1 cellular context compared by ENCODE assay signal in the genomic region with DNA sequence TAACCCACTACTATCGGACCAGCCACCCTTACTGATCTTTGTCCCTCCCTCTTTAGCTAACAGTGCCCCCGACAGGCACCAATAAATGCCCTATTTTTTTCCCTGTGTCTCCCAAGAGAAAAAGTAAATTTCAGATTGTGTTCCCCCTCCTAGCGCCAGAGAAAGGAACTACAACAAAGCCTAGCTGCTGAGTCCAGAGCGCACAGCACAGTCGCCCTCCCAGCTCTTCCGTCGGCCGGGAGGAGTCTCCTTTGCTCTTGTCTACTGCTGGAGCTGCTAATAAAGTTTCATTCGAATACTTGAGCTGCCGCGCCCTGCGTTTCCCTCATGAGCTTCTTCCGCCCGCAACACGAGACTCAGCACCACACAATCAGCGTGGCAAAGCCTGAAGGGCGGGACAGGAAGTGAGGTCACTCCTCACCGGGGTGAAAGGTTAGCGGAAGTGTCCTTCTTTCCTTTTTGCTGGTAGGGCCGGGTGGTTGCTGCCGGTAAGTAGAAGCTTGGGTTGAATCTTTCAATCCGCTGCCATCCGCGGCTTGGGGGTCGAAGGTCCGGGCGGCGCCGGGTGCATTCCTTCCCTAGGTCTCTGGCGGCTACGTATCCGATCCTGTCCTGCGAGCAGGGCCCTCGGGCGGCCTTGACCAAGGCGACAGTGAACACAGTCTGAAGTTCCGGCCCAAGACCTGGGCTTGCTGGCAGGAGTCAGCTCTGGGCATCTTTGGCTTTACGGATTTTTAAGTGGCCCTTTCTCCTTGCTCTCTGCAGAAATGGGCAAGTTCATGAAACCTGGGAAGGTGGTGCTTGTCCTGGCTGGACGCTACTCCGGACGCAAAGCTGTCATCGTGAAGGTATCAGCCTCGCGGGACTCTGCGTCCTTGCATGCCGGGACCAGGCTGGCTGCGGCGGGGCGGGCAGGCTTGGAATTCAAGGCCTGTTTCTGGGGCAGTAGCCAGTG.
TF ChIP-seq lines count a peak whose summit lies in the region.

Gene RPL27 (plus strand): TSS at position 436 of the 955 bp plus-strand sequence. CDS start 332 bp downstream, at position 768.

TF ChIP-seq in K562, 482 proteins besides CTCF, POLR2A, EP300 and RAD21 (continued from another document and continues in another):
- no peak for TF ChIP-seq ZHX1 (conservative IDR thresholded peaks at IDR 0.05; ENCODE audit: low read length)
- no peak for TF ChIP-seq HOMEZ (CRISPR knock-in tag; IDR thresholded peaks at IDR 0.05)
- TF ChIP-seq NUFIP1 (IDR thresholded peaks at IDR 0.05; ENCODE audit: partially characterized antibody), result no peak
- TF ChIP-seq SUPT5H (IDR thresholded peaks at IDR 0.05), result peak; percentile 98
- no peak for TF ChIP-seq XRCC3 (IDR thresholded peaks at IDR 0.05)
- TF ChIP-seq SRSF9 (IDR thresholded peaks at IDR 0.05; ENCODE audit: borderline replicate concordance, low read depth, low read length), result no peak
- no peak for TF ChIP-seq NFE2L1 (tag; IDR thresholded peaks at IDR 0.05; ENCODE audit: borderline replicate concordance, low read depth)
- peak; percentile 27; the same call in 1 of the 2 replicates for TF ChIP-seq MEF2D (tag; conservative IDR thresholded peaks at IDR 0.05; ENCODE audit: low read depth)
- TF ChIP-seq ZNF23 (CRISPR knock-in tag; IDR thresholded peaks at IDR 0.05), result no peak
- no peak for TF ChIP-seq TCFL5 (CRISPR knock-in tag; conservative IDR thresholded peaks at IDR 0.05)
- TF ChIP-seq PBX2 (CRISPR knock-in tag; IDR thresholded peaks at IDR 0.05; ENCODE audit: low read depth), result no peak
- no peak; the same call in 1 of the 2 replicates for TF ChIP-seq PBX2 (tag; conservative IDR thresholded peaks at IDR 0.05; ENCODE audit: low read depth)
- no peak for TF ChIP-seq SIRT6 (IDR thresholded peaks at IDR 0.05; ENCODE audit: low read depth, low read length)
- peak; percentile 98 for TF ChIP-seq TBP (optimal IDR thresholded peaks at IDR 0.05; ENCODE audit: low read depth, low read length)
- no peak for TF ChIP-seq NCOA2 (IDR thresholded peaks at IDR 0.05; ENCODE audit: partially characterized antibody in 2 of 2)
- TF ChIP-seq HNRNPLL (IDR thresholded peaks at IDR 0.05; ENCODE audit: low read depth, low read length, poor library complexity, severe bottlenecking), result peak; percentile 62
- TF ChIP-seq, protein P1, sequence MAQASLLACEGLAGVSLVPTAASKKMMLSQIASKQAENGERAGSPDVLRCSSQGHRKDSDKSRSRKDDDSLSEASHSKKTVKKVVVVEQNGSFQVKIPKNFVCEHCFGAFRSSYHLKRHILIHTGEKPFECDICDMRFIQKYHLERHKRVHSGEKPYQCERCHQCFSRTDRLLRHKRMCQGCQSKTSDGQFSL (CRISPR knock-in tag; IDR thresholded peaks at IDR 0.05), result peak; percentile 24; the same call in 1 of the 2 replicates
- TF ChIP-seq, protein P1 (tag; IDR thresholded peaks at IDR 0.05), result no peak
- TF ChIP-seq, protein P2, sequence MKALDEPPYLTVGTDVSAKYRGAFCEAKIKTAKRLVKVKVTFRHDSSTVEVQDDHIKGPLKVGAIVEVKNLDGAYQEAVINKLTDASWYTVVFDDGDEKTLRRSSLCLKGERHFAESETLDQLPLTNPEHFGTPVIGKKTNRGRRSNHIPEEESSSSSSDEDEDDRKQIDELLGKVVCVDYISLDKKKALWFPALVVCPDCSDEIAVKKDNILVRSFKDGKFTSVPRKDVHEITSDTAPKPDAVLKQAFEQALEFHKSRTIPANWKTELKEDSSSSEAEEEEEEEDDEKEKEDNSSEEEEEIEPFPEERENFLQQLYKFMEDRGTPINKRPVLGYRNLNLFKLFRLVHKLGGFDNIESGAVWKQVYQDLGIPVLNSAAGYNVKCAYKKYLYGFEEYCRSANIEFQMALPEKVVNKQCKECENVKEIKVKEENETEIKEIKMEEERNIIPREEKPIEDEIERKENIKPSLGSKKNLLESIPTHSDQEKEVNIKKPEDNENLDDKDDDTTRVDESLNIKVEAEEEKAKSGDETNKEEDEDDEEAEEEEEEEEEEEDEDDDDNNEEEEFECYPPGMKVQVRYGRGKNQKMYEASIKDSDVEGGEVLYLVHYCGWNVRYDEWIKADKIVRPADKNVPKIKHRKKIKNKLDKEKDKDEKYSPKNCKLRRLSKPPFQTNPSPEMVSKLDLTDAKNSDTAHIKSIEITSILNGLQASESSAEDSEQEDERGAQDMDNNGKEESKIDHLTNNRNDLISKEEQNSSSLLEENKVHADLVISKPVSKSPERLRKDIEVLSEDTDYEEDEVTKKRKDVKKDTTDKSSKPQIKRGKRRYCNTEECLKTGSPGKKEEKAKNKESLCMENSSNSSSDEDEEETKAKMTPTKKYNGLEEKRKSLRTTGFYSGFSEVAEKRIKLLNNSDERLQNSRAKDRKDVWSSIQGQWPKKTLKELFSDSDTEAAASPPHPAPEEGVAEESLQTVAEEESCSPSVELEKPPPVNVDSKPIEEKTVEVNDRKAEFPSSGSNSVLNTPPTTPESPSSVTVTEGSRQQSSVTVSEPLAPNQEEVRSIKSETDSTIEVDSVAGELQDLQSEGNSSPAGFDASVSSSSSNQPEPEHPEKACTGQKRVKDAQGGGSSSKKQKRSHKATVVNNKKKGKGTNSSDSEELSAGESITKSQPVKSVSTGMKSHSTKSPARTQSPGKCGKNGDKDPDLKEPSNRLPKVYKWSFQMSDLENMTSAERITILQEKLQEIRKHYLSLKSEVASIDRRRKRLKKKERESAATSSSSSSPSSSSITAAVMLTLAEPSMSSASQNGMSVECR (CRISPR knock-in tag; IDR thresholded peaks at IDR 0.05), result peak; percentile 83
- no peak for TF ChIP-seq ZNF3 (CRISPR knock-in tag; IDR thresholded peaks at IDR 0.05)
- TF ChIP-seq MYC (IDR thresholded peaks at IDR 0.05; ENCODE audit: low read depth, low read length), result peak; percentile 99
- peak; percentile 77 for TF ChIP-seq MYC (CRISPR knock-in tag; IDR thresholded peaks at IDR 0.05; ENCODE audit: borderline replicate concordance, low read depth)
- TF ChIP-seq, protein P3, sequence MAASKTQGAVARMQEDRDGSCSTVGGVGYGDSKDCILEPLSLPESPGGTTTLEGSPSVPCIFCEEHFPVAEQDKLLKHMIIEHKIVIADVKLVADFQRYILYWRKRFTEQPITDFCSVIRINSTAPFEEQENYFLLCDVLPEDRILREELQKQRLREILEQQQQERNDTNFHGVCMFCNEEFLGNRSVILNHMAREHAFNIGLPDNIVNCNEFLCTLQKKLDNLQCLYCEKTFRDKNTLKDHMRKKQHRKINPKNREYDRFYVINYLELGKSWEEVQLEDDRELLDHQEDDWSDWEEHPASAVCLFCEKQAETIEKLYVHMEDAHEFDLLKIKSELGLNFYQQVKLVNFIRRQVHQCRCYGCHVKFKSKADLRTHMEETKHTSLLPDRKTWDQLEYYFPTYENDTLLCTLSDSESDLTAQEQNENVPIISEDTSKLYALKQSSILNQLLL (CRISPR knock-in tag; IDR thresholded peaks at IDR 0.05; ENCODE audit: borderline replicate concordance), result no peak
- no peak for TF ChIP-seq HEY1 (CRISPR knock-in tag; IDR thresholded peaks at IDR 0.05; ENCODE audit: borderline replicate concordance)
- TF ChIP-seq SETDB1 (IDR thresholded peaks at IDR 0.05; ENCODE audit: low read length), result no peak
- no peak for TF ChIP-seq PTTG1 (tag; IDR thresholded peaks at IDR 0.05; ENCODE audit: low read depth)
- TF ChIP-seq DIDO1 (tag; IDR thresholded peaks at IDR 0.05; ENCODE audit: low read depth), result no peak; the same call in 1 of the 2 replicates
- peak; percentile 84; the same call in 1 of the 2 replicates for TF ChIP-seq LCOR (CRISPR knock-in tag; IDR thresholded peaks at IDR 0.05)
- TF ChIP-seq, protein P4, sequence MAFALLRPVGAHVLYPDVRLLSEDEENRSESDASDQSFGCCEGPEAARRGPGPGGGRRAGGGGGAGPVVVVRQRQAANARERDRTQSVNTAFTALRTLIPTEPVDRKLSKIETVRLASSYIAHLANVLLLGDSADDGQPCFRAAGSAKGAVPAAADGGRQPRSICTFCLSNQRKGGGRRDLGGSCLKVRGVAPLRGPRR (CRISPR knock-in tag; IDR thresholded peaks at IDR 0.05), result no peak
- TF ChIP-seq HINFP (tag; conservative IDR thresholded peaks at IDR 0.05; ENCODE audit: low read depth), result no peak
- TF ChIP-seq U2AF2 (optimal IDR thresholded peaks at IDR 0.05; ENCODE audit: low read depth, low read length), result no peak
- TF ChIP-seq, protein P5, sequence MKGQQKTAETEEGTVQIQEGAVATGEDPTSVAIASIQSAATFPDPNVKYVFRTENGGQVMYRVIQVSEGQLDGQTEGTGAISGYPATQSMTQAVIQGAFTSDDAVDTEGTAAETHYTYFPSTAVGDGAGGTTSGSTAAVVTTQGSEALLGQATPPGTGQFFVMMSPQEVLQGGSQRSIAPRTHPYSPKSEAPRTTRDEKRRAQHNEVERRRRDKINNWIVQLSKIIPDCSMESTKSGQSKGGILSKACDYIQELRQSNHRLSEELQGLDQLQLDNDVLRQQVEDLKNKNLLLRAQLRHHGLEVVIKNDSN (CRISPR knock-in tag; IDR thresholded peaks at IDR 0.05), result peak; percentile 69
- TF ChIP-seq FOXK2 (conservative IDR thresholded peaks at IDR 0.05 in 1 of 2, IDR thresholded peaks at IDR 0.05 in 1 of 2; ENCODE audit: low read depth in 2 of 2), result peak; percentile 96 to 98
- peak; percentile 40; the same call in 1 of the 2 replicates for TF ChIP-seq MAFF (IDR thresholded peaks at IDR 0.05; ENCODE audit: low read length)
- no peak for TF ChIP-seq KHSRP (IDR thresholded peaks at IDR 0.05)
- peak; percentile 86 for TF ChIP-seq C11orf30 (IDR thresholded peaks at IDR 0.05; ENCODE audit: low read depth)
- TF ChIP-seq MCM2 (IDR thresholded peaks at IDR 0.05; ENCODE audit: low read depth), result no peak
- TF ChIP-seq YBX1 (IDR thresholded peaks at IDR 0.05), result no peak
- TF ChIP-seq CBX3 (IDR thresholded peaks at IDR 0.05; ENCODE audit: borderline replicate concordance in 1 of 2, low read length in 2 of 2), result peak in 1 of 2 experiments; percentile 34; a peak in 1 of 3 replicates
- TF ChIP-seq ZNF274 (IDR thresholded peaks at IDR 0.05; ENCODE audit: borderline replicate concordance, low read depth, low read length), result no peak
- TF ChIP-seq RBM22 (IDR thresholded peaks at IDR 0.05; ENCODE audit: low read depth, low read length, poor library complexity, severe bottlenecking), result peak; percentile 73
